In genomic region chr3:177193706-177194268, GRCh38 we compare ENCODE assay signal across 8 cellular contexts. TPM values are rescaled to one million over a fixed set of nuclear protein-coding genes. Genes with fewer than 3 reads are reported as not detected.
DNase-seq lines count a peak whose midpoint lies in the region; ATAC-seq and TF ChIP-seq lines count a peak whose summit lies in the region.

No MANE protein-coding gene starts in this region.

- WGBS in gastroesophageal sphincter (ENCODE audit: low coverage in 1 of 2), 2 donors = 71 to 80% methylated on average over 8 of the region's 8 CpGs

- H3K36me3 ChIP-seq in gastroesophageal sphincter (no peaks in the 10 kb centered on the region), stomach smooth muscle (ENCODE audit: control insufficient read depth in 2 of 2, insufficient read depth in 2 of 2, low read length in 2 of 2) (no peaks in the 10 kb centered on the region)

- H3K9me3 ChIP-seq in gastroesophageal sphincter (no peaks in the 10 kb centered on the region), stomach smooth muscle (ENCODE audit: control insufficient read depth in 2 of 2, low read length in 2 of 2) (no peaks in the 10 kb centered on the region)

- ATAC-seq in gastroesophageal sphincter (no peak), left lobe of liver (no peak), HG02970 (IDR thresholded peaks at IDR 0.05; ENCODE audit: low FRiP score, unreplicated experiment) (no peak)

- H3K4me1 Mint-ChIP-seq in activated CD4-positive, alpha-beta T cell treated with anti-CD3 and anti-CD28 coated beads, Interleukin-2, amount 10 ng/mL, durations not matched to agents 7 days and 5 days = peaks cover 52% of the 10 kb centered on the region
- H3K4me1 Mint-ChIP-seq in CD14-positive monocyte = peaks cover 50% of the 10 kb centered on the region

- H3K27me3 Mint-ChIP-seq in activated CD4-positive, alpha-beta T cell treated with anti-CD3 and anti-CD28 coated beads, Interleukin-2, amount 10 ng/mL, durations not matched to agents 7 days and 5 days = no peaks in the 10 kb centered on the region
- no peaks in the 10 kb centered on the region for H3K27me3 Mint-ChIP-seq in CD14-positive monocyte (ENCODE audit: low read depth in 3 of 3)

- peak overlapping the region; percentile 100 for H3K27ac Mint-ChIP-seq in activated CD4-positive, alpha-beta T cell treated with anti-CD3 and anti-CD28 coated beads, Interleukin-2, amount 10 ng/mL, durations not matched to agents 7 days and 5 days
- H3K27ac Mint-ChIP-seq in CD14-positive monocyte = no peak overlapping the region

- no peak for DNase-seq in activated CD4-positive, alpha-beta T cell treated with anti-CD3 and anti-CD28 coated beads, Interleukin-2, amount 10 ng/mL, durations not matched to agents 7 days and 5 days
- DNase-seq in activated CD4-positive, alpha-beta T cell treated with anti-CD3 and anti-CD28 coated beads for 1 hour = no peak
- DNase-seq in CD14-positive monocyte (ENCODE audit: low spot score) (no peak), left lobe of liver (ENCODE audit: low spot score) (no peak)

- no peak overlapping the region for H3K9ac ChIP-seq in stomach smooth muscle (ENCODE audit: low read length in 2 of 2)

- H3K4me3 ChIP-seq in WI38 (ENCODE audit: low read depth, low read length) (peak overlapping the region; percentile 34), gastroesophageal sphincter (peak overlapping the region in 1 of 2 donors; percentile 84), stomach smooth muscle (ENCODE audit: low read length in 2 of 2) (no peak overlapping the region)

- H3K9me3 Mint-ChIP-seq in activated CD4-positive, alpha-beta T cell treated with anti-CD3 and anti-CD28 coated beads, Interleukin-2, amount 10 ng/mL, durations not matched to agents 7 days and 5 days = peaks cover 6% of the 10 kb centered on the region
- H3K9me3 Mint-ChIP-seq in CD14-positive monocyte = peaks cover 0 to 2% (median 0%) of the 10 kb centered on the region in 7 donors

- TF ChIP-seq CTCF in WI38 (IDR thresholded peaks at IDR 0.05; ENCODE audit: low read depth, low read length) (no peak), gastroesophageal sphincter (IDR thresholded peaks at IDR 0.05) (no peak), CD14-positive monocyte (IDR thresholded peaks at IDR 0.05) (no peak)

- CTCF ChIA-PET in activated CD4-positive, alpha-beta T cell treated with anti-CD3 and anti-CD28 coated beads, Interleukin-2, amount 10 ng/mL, durations not matched to agents 7 days and 5 days (lab: Charles Lee) = interaction anchor here (1.3 to 1.7 kb wide), 3 partner anchors 125 to 167 kb away, joined by 3 to 4 read pairs (median 3); no protein-coding TSS in a partner anchor

- POLR2A ChIA-PET in activated CD4-positive, alpha-beta T cell treated with anti-CD3 and anti-CD28 coated beads, Interleukin-2, amount 10 ng/mL, durations not matched to agents 7 days and 5 days (lab: Charles Lee) = no interaction called here

- H3K4me1 ChIP-seq in gastroesophageal sphincter (peaks cover 0 to 64% (median 13%) of the 10 kb centered on the region in 3 donors), stomach smooth muscle (ENCODE audit: control insufficient read depth, insufficient read depth, low read length) (peaks cover 9% of the 10 kb centered on the region)

- peaks cover 39% of the 10 kb centered on the region for H3K36me3 Mint-ChIP-seq in activated CD4-positive, alpha-beta T cell treated with anti-CD3 and anti-CD28 coated beads, Interleukin-2, amount 10 ng/mL, durations not matched to agents 7 days and 5 days (ENCODE audit: low read depth)
- peaks cover 0 to 4% of the 10 kb centered on the region in 2 donors for H3K36me3 Mint-ChIP-seq in CD14-positive monocyte

- no peak for TF ChIP-seq EP300 in gastroesophageal sphincter (IDR thresholded peaks at IDR 0.05)

- H3K27ac ChIP-seq in gastroesophageal sphincter (peak overlapping the region in 3 of 4 donors; percentile 24 to 98 (median 53)), stomach smooth muscle (ENCODE audit: low read length) (peak overlapping the region; percentile 24)

- intact Hi-C loops in CD14-positive monocyte (cut with micrococcal nuclease) = loop anchor here (10.0 kb wide), 3 partner anchors 61 to 411 kb away; no protein-coding TSS in a partner anchor

- no peak for TF ChIP-seq POLR2A in gastroesophageal sphincter (IDR thresholded peaks at IDR 0.05)

- H3K4me3 Mint-ChIP-seq in activated CD4-positive, alpha-beta T cell treated with anti-CD3 and anti-CD28 coated beads, Interleukin-2, amount 10 ng/mL, durations not matched to agents 7 days and 5 days = peak overlapping the region; percentile 99
- H3K4me3 Mint-ChIP-seq in CD14-positive monocyte = peak overlapping the region in 1 of 2 donors; percentile 4

- no peaks in the 10 kb centered on the region for H3K27me3 ChIP-seq in gastroesophageal sphincter
- H3K27me3 ChIP-seq in stomach smooth muscle (ENCODE audit: control insufficient read depth in 1 of 2, insufficient read depth in 2 of 2, low read length in 2 of 2) = no peaks in the 10 kb centered on the region

RNA-seq across cellular contexts. Expression of gene TBL1XR1, which starts 3.5 kb away (rescaled TPM):
- total RNA-seq in activated CD4-positive, alpha-beta T cell treated with anti-CD3 and anti-CD28 coated beads, Interleukin-2, amount 10 ng/mL, durations not matched to agents 7 days and 5 days = 100 to 1,000 TPM; 167 to 169 TPM
- total RNA-seq in gastroesophageal sphincter (100 to 1,000 TPM in 1 of 4 donors, 10 to 100 TPM in 3; 91.1 to 126 (median 97.4) TPM), left lobe of liver (57.1 TPM)
- polyA plus RNA-seq in CD14-positive monocyte = 10 to 100 TPM; 10.2 to 20.4 TPM
